Comparison of ENCODE assay signal across 9 cellular contexts in genomic region chr6:122838060-122838780, GRCh38. TPM values are rescaled to one million over a fixed set of nuclear protein-coding genes. Genes with fewer than 3 reads are reported as not detected.
A peak's percentile ranks its signal among the peaks of the same experiment; 100 is the strongest.
DNase-seq lines count a peak whose midpoint lies in the region; ATAC-seq and TF ChIP-seq lines count a peak whose summit lies in the region.
"Had no signal": no experiment of that assay in that cellular context is flagged by ENCODE, and none has a peak within 500 bp of the region (broad histone marks: within the 10 kb centered on the region; RNA-seq: fewer than 3 reads in every experiment).

No MANE protein-coding gene starts in this region.

- H3K4me1 ChIP-seq in esophagus squamous epithelium, result no peaks in the 10 kb centered on the region
- no peaks in the 10 kb centered on the region for H3K4me1 ChIP-seq in transverse colon

- no peak overlapping the region for H3K4me3 ChIP-seq in esophagus squamous epithelium
- H3K4me3 ChIP-seq in transverse colon, result no peak overlapping the region

- in situ Hi-C loops in transverse colon (cut with MboI; ENCODE audit: low pct_ligation_motif_present in 1 of 4, low pct_unique_long_range_greater_than_20kb in 1 of 4, low sequenced_read_pairs in 3 of 4), result loop anchor here (5.0 to 25.0 kb wide), 4 partner anchors 93 to 351 kb away; no protein-coding TSS in a partner anchor

- TF ChIP-seq EP300 in transverse colon (IDR thresholded peaks at IDR 0.05; ENCODE audit: low read depth), result no peak

- H3K27me3 ChIP-seq in esophagus squamous epithelium (no peaks in the 10 kb centered on the region), transverse colon (no peaks in the 10 kb centered on the region)

- H3K4me1 Mint-ChIP-seq in natural killer cell, result no peaks in the 10 kb centered on the region
- H3K4me1 Mint-ChIP-seq: activated B cell treated with CpG ODN at 0.5 μM for 24 hours had no signal

- TF ChIP-seq CTCF in esophagus squamous epithelium (IDR thresholded peaks at IDR 0.05) (peak in 5 of 6 experiments; percentile 20 to 58 (median 38)), transverse colon (IDR thresholded peaks at IDR 0.05) (peak; percentile 29 to 53 (median 43)), natural killer cell (IDR thresholded peaks at IDR 0.05) (no peak)

- H3K9me3 ChIP-seq in esophagus squamous epithelium (no peaks in the 10 kb centered on the region), transverse colon (no peaks in the 10 kb centered on the region)

- H3K9me3 Mint-ChIP-seq in natural killer cell, result no peaks in the 10 kb centered on the region
- H3K9me3 Mint-ChIP-seq: activated B cell treated with CpG ODN at 0.5 μM for 24 hours had no signal

- ATAC-seq in GM21723 (IDR thresholded peaks at IDR 0.05; ENCODE audit: unreplicated experiment), result no peak
- no peak for ATAC-seq in natural killer cell

- H3K27ac Mint-ChIP-seq in natural killer cell, result no peak overlapping the region
- H3K27ac Mint-ChIP-seq: activated B cell treated with CpG ODN at 0.5 μM for 24 hours had no signal

- DNase-seq in SIG-M5 treated with dmso at 0.1 percent for 504 hours (lab: John Stamatoyannopoulos, UW; ENCODE audit: unreplicated experiment), result peak; percentile 39
- DNase-seq in SIG-M5 (lab: John Stamatoyannopoulos, UW), result no peak
- peak; percentile 70 for DNase-seq in OCI-M1 (lab: John Stamatoyannopoulos, UW)
- no peak for DNase-seq in esophagus squamous epithelium (lab: John Stamatoyannopoulos, UW)
- DNase-seq in transverse colon, result no peak
- no peak for DNase-seq in natural killer cell
- no peak for DNase-seq in dedifferentiated amniotic fluid mesenchymal stem cell (ENCODE audit: extremely low spot score)
- DNase-seq: activated B cell treated with CpG ODN at 0.5 μM for 24 hours had no signal

- no peaks in the 10 kb centered on the region for H3K36me3 ChIP-seq in esophagus squamous epithelium
- no peaks in the 10 kb centered on the region for H3K36me3 ChIP-seq in transverse colon

- intact Hi-C loops in esophagus squamous epithelium (cut with DNase I), result loop anchor here (5.0 kb wide), 1 partner anchor 106 kb away; no protein-coding TSS in a partner anchor
- intact Hi-C loops in transverse colon (cut with DNase I; ENCODE audit: low total_unique reads), result loop anchor here (5.0 kb wide), 1 partner anchor 106 kb away; no protein-coding TSS in a partner anchor
- intact Hi-C loops in natural killer cell (cut with micrococcal nuclease), result no loop called here

- WGBS in esophagus squamous epithelium, 2 donors, result 68 to 73% methylated on average over 3 of the region's 3 CpGs
- 77 to 83% methylated on average over 3 of the region's 3 CpGs for WGBS in transverse colon (ENCODE audit: low coverage in 1 of 2), 2 donors

- TF ChIP-seq POLR2A in esophagus squamous epithelium (IDR thresholded peaks at IDR 0.05) (no peak), transverse colon (IDR thresholded peaks at IDR 0.05) (no peak)

- no peaks in the 10 kb centered on the region for H3K36me3 Mint-ChIP-seq in natural killer cell

- peaks cover 2 to 13% of the 10 kb centered on the region in 2 donors for H3K27me3 Mint-ChIP-seq in natural killer cell (ENCODE audit: low read depth in 2 of 2)

- H3K27ac ChIP-seq in esophagus squamous epithelium (no peak overlapping the region), transverse colon (no peak overlapping the region)

- no peak overlapping the region for H3K4me3 Mint-ChIP-seq in natural killer cell
- H3K4me3 Mint-ChIP-seq: activated B cell treated with CpG ODN at 0.5 μM for 24 hours had no signal

RNA-seq across cellular contexts. Expression of gene SMPDL3A, which starts 49.2 kb away (rescaled TPM):
- 10 to 100 TPM; 15.4 to 21.7 (median 16.6) TPM for total RNA-seq in esophagus squamous epithelium
- total RNA-seq in transverse colon, result 100 to 1,000 TPM in 3 of 4 donors, 10 to 100 TPM in 1; 10.1 to 353 (median 172) TPM
- 1 to 10 TPM; 1.1 to 4.3 (median 3.9) TPM for total RNA-seq in natural killer cell

RNA-seq across cellular contexts. Expression of gene FABP7, which starts 58.7 kb away (rescaled TPM):
- total RNA-seq in esophagus squamous epithelium (not detected), transverse colon (under 1 TPM in 2 of 4 donors, not detected in 2; 0.48 to 0.55 TPM), natural killer cell (not detected)
- total RNA-seq: activated B cell treated with CpG ODN at 0.5 μM for 24 hours had no signal

Comparison
In these comparisons a context has a peak if more than half of its experiments do, and no peak if none do; other contexts are left out.
1. DNase-seq: peak in SIG-M5 treated with dmso at 0.1 percent for 504 hours (single experiment) and OCI-M1 (single experiment); none in SIG-M5 (single experiment), esophagus squamous epithelium (single experiment), transverse colon (single experiment), natural killer cell (single experiment) and dedifferentiated amniotic fluid mesenchymal stem cell (single experiment).